Comparison of ENCODE assay signal across 1 cellular context in genomic region chr16:85055503-85056210, GRCh38.
TF ChIP-seq lines count a peak whose summit lies in the region.

No MANE protein-coding gene starts in this region.

TF ChIP-seq in GM12878, 131 proteins besides CTCF, POLR2A, EP300 and RAD21 (continued from another document):
- TF ChIP-seq ATF3 (IDR thresholded peaks at IDR 0.05; ENCODE audit: borderline replicate concordance, extremely low read depth, low read depth, low read length) (no peak), POLR2AphosphoS5 (IDR thresholded peaks at IDR 0.05; ENCODE audit: low read length) (peak; percentile 54; the same call in 1 of the 2 replicates), ASH2L (IDR thresholded peaks at IDR 0.05; ENCODE audit: borderline replicate concordance, low read depth) (no peak), NR2C1 (IDR thresholded peaks at IDR 0.05) (no peak), ETV6 (conservative IDR thresholded peaks at IDR 0.05 in 1 of 2, IDR thresholded peaks at IDR 0.05 in 1 of 2; ENCODE audit: borderline replicate concordance in 1 of 2, low read depth in 1 of 2) (no peak), PAX5 (IDR thresholded peaks at IDR 0.05; ENCODE audit: borderline replicate concordance, low read depth, low read length) (peak; percentile 69), IKZF2 (IDR thresholded peaks at IDR 0.05) (peak; percentile 54 to 58; a peak in 2 of 4 replicates), JUNB (IDR thresholded peaks at IDR 0.05) (no peak), BCL11A (IDR thresholded peaks at IDR 0.05; ENCODE audit: low read depth, low read length) (peak; percentile 63), BCLAF1 (IDR thresholded peaks at IDR 0.05) (no peak), SP1 (IDR thresholded peaks at IDR 0.05; ENCODE audit: low read depth, low read length) (peak; percentile 42), TCF12 (IDR thresholded peaks at IDR 0.05; ENCODE audit: low read depth, low read length) (peak; percentile 39; the same call in 1 of the 2 replicates), ATF7 (IDR thresholded peaks at IDR 0.05; ENCODE audit: low read depth) (peak; percentile 54; the same call in 1 of the 2 replicates), RELB (IDR thresholded peaks at IDR 0.05; ENCODE audit: low read depth) (peak; percentile 42; the same call in 1 of the 2 replicates), MEF2B (IDR thresholded peaks at IDR 0.05; ENCODE audit: partially characterized antibody, poor library complexity, severe bottlenecking) (peak; percentile 39), CREM (IDR thresholded peaks at IDR 0.05; ENCODE audit: low read depth) (0 out of 2 replicates have a peak, but pooled peaks have one; percentile 20), DPF2 (IDR thresholded peaks at IDR 0.05) (peak; percentile 80), EED (IDR thresholded peaks at IDR 0.05; ENCODE audit: low read depth) (no peak), POU2F2 (IDR thresholded peaks at IDR 0.05; ENCODE audit: borderline replicate concordance, low read depth, low read length) (0 out of 3 replicates have a peak, but pooled peaks have one; percentile 17), CHD2 (IDR thresholded peaks at IDR 0.05; ENCODE audit: borderline replicate concordance, low read depth, low read length) (peak; percentile 58; the same call in 1 of the 2 replicates), MLLT1 (IDR thresholded peaks at IDR 0.05) (peak; percentile 51), PML (IDR thresholded peaks at IDR 0.05; ENCODE audit: low read length) (no peak), RUNX3 (IDR thresholded peaks at IDR 0.05; ENCODE audit: low read length) (peak; percentile 91), NBN (IDR thresholded peaks at IDR 0.05) (no peak; the same call in 1 of the 2 replicates), ZNF622 (IDR thresholded peaks at IDR 0.05) (no peak), CBFB (IDR thresholded peaks at IDR 0.05; ENCODE audit: low read depth) (0 out of 2 replicates have a peak, but pooled peaks have one; percentile 35), ZNF217 (IDR thresholded peaks at IDR 0.05) (no peak), TAF1 (IDR thresholded peaks at IDR 0.05; ENCODE audit: borderline replicate concordance, low read depth, low read length) (peak; percentile 35; the same call in 1 of the 2 replicates), IKZF1 (conservative IDR thresholded peaks at IDR 0.05) (peak; percentile 57), MTA2 (IDR thresholded peaks at IDR 0.05; ENCODE audit: low read depth) (peak; percentile 46; the same call in 1 of the 2 replicates), RB1 (IDR thresholded peaks at IDR 0.05; ENCODE audit: borderline replicate concordance) (no peak), SPI1 (IDR thresholded peaks at IDR 0.05; ENCODE audit: borderline replicate concordance, insufficient read depth, low read depth, low read length) (peak; percentile 98), NR2F1 (conservative IDR thresholded peaks at IDR 0.05) (peak; percentile 79), PKNOX1 (IDR thresholded peaks at IDR 0.05) (peak; percentile 72; the same call in 1 of the 2 replicates), MXI1 (IDR thresholded peaks at IDR 0.05; ENCODE audit: low read depth, low read length) (no peak), KDM1A (IDR thresholded peaks at IDR 0.05; ENCODE audit: borderline replicate concordance) (no peak), CBX5 (IDR thresholded peaks at IDR 0.05; ENCODE audit: low read depth) (no peak)
